37 cellular contexts compared by ENCODE assay signal in genomic region chr19:31937983-31938382, GRCh38.
"Had no signal": no experiment of that assay in that cellular context is flagged by ENCODE, and none has a peak within 500 bp of the region (broad histone marks: within the 10 kb centered on the region; RNA-seq: fewer than 3 reads in every experiment).

No MANE protein-coding gene starts in this region.

- H3K9me3 Mint-ChIP-seq: activated CD8-positive, alpha-beta T cell treated with anti-CD3 and anti-CD28 coated beads for 36 hours had no signal

- H3K36me3 ChIP-seq: ascending aorta, cardiac muscle cell had no signal

- H3K9me3 ChIP-seq: ascending aorta had no signal

- H3K4me3 Mint-ChIP-seq: activated CD4-positive, alpha-beta memory T cell treated with anti-CD3 and anti-CD28 coated beads for 36 hours; activated CD4-positive, alpha-beta T cell treated with anti-CD3 and anti-CD28 coated beads, Interleukin-2, amount 10 ng/mL, durations not matched to agents 24 days and 14 days; activated CD8-positive, alpha-beta T cell treated with anti-CD3 and anti-CD28 coated beads for 36 hours; activated naive CD4-positive, alpha-beta T cell treated with anti-CD3 and anti-CD28 coated beads, Interleukin-2, amount 10 ng/mL, durations not matched to agents 7 days and 5 days; activated naive CD4-positive, alpha-beta T cell treated with anti-CD3 and anti-CD28 coated beads, Interleukin-2, amount 50 U/mL, for 24 hours; activated naive CD8-positive, alpha-beta T cell; activated naive CD8-positive, alpha-beta T cell treated with anti-CD3 and anti-CD28 coated beads, Interleukin-2, amount 10 ng/mL, durations not matched to agents 7 days and 5 days; activated naive CD8-positive, alpha-beta T cell treated with anti-CD3 and anti-CD28 coated beads, Interleukin-2, amount 50 U/mL, for 24 hours; activated T-cell treated with anti-CD3 and anti-CD28 coated beads, Interleukin-2, amount 50 U/mL, for 4 hours; activated T-cell treated with anti-CD3 and anti-CD28 coated beads, Interleukin-2, amount 50 U/mL, for 72 hours; activated T-helper 1 cell treated with anti-CD3 and anti-CD28 coated beads, Interleukin-12 subunit alpha, Interleukin-12 subunit beta, Interleukin-2, Interleukin-4 antibody, amounts not matched to agents 30 ng/mL and 10 ng/mL and 1 ng/mL, durations not matched to agents 14 hours and 24 hours and 36 hours; activated T-helper 17 cell treated with anti-CD3 and anti-CD28 coated beads, Interleukin-2, amount 50 U/mL, for 72 hours; brain; central memory CD8-positive, alpha-beta T cell; T-helper 1 cell treated with Interleukin-12 subunit alpha and Interleukin-12 subunit beta and Interleukin-4 antibody, amounts not matched to agents 30 μg/mL and 1 μg/mL, for 36 hours; T-helper 2 cell treated with Interferon-gamma antibody and Interleukin-4, amounts not matched to agents 5 μg/mL and 100 μg/mL, for 36 hours; WTC11 had no signal

- H3K27me3 ChIP-seq: ascending aorta, cardiac muscle cell had no signal

- H3K27me3 Mint-ChIP-seq: activated CD4-positive, alpha-beta memory T cell treated with anti-CD3 and anti-CD28 coated beads for 36 hours; activated CD4-positive, alpha-beta T cell treated with anti-CD3 and anti-CD28 coated beads, Interleukin-2, amount 10 ng/mL, durations not matched to agents 24 days and 14 days; activated CD8-positive, alpha-beta T cell treated with anti-CD3 and anti-CD28 coated beads for 36 hours; activated naive CD4-positive, alpha-beta T cell treated with anti-CD3 and anti-CD28 coated beads, Interleukin-2, amount 10 ng/mL, durations not matched to agents 7 days and 5 days; activated naive CD4-positive, alpha-beta T cell treated with anti-CD3 and anti-CD28 coated beads, Interleukin-2, amount 50 U/mL, for 24 hours; activated naive CD8-positive, alpha-beta T cell treated with anti-CD3 and anti-CD28 coated beads, Interleukin-2, amount 10 ng/mL, durations not matched to agents 7 days and 5 days; central memory CD8-positive, alpha-beta T cell had no signal

- ATAC-seq: activated CD4-positive, CD25-positive, alpha-beta regulatory T cell treated with anti-CD3 and anti-CD28 coated beads, Interleukin-2, amount 50 U/mL, for 24 hours; activated CD8-positive, alpha-beta T cell treated with anti-CD3 and anti-CD28 coated beads for 36 hours; activated naive CD8-positive, alpha-beta T cell treated with anti-CD3 and anti-CD28 coated beads, Interleukin-2, amount 50 U/mL, for 24 hours; activated T-cell treated with anti-CD3 and anti-CD28 coated beads, Interleukin-2, amount 50 U/mL, for 4 hours; activated T-cell treated with anti-CD3 and anti-CD28 coated beads, Interleukin-2, amount 50 U/mL, for 72 hours; activated T-helper 17 cell treated with anti-CD3 and anti-CD28 coated beads, Interleukin-2, amount 50 U/mL, for 72 hours; WTC11 had no signal

- H3K27ac Mint-ChIP-seq: activated CD4-positive, alpha-beta memory T cell treated with anti-CD3 and anti-CD28 coated beads for 36 hours; activated CD4-positive, alpha-beta T cell treated with anti-CD3 and anti-CD28 coated beads, Interleukin-2, amount 10 ng/mL, durations not matched to agents 24 days and 14 days; activated CD8-positive, alpha-beta T cell treated with anti-CD3 and anti-CD28 coated beads for 36 hours; activated naive CD4-positive, alpha-beta T cell treated with anti-CD3 and anti-CD28 coated beads, Interleukin-2, amount 10 ng/mL, durations not matched to agents 7 days and 5 days; activated naive CD4-positive, alpha-beta T cell treated with anti-CD3 and anti-CD28 coated beads, Interleukin-2, amount 50 U/mL, for 24 hours; activated naive CD8-positive, alpha-beta T cell; activated naive CD8-positive, alpha-beta T cell treated with anti-CD3 and anti-CD28 coated beads, Interleukin-2, amount 10 ng/mL, durations not matched to agents 7 days and 5 days; activated naive CD8-positive, alpha-beta T cell treated with anti-CD3 and anti-CD28 coated beads, Interleukin-2, amount 50 U/mL, for 24 hours; activated T-cell treated with anti-CD3 and anti-CD28 coated beads, Interleukin-2, amount 50 U/mL, for 72 hours; activated T-helper 1 cell treated with anti-CD3 and anti-CD28 coated beads, Interleukin-12 subunit alpha, Interleukin-12 subunit beta, Interleukin-2, Interleukin-4 antibody, amounts not matched to agents 30 ng/mL and 10 ng/mL and 1 ng/mL, durations not matched to agents 14 hours and 24 hours and 36 hours; activated T-helper 17 cell treated with anti-CD3 and anti-CD28 coated beads, Interleukin-2, amount 50 U/mL, for 72 hours; brain; T-helper 1 cell treated with Interleukin-12 subunit alpha and Interleukin-12 subunit beta and Interleukin-4 antibody, amounts not matched to agents 30 μg/mL and 1 μg/mL, for 36 hours; T-helper 2 cell treated with Interferon-gamma antibody and Interleukin-4, amounts not matched to agents 5 μg/mL and 100 μg/mL, for 36 hours; WTC11 had no signal

- H3K27ac ChIP-seq: ascending aorta, cardiac muscle cell, VCaP had no signal

- H3K4me1 ChIP-seq: ascending aorta had no signal

- H3K4me1 Mint-ChIP-seq: activated CD4-positive, alpha-beta T cell treated with anti-CD3 and anti-CD28 coated beads, Interleukin-2, amount 10 ng/mL, durations not matched to agents 24 days and 14 days; activated naive CD4-positive, alpha-beta T cell treated with anti-CD3 and anti-CD28 coated beads, Interleukin-2, amount 10 ng/mL, durations not matched to agents 7 days and 5 days; activated naive CD4-positive, alpha-beta T cell treated with anti-CD3 and anti-CD28 coated beads, Interleukin-2, amount 50 U/mL, for 24 hours; activated naive CD8-positive, alpha-beta T cell treated with anti-CD3 and anti-CD28 coated beads, Interleukin-2, amount 10 ng/mL, durations not matched to agents 7 days and 5 days; activated naive CD8-positive, alpha-beta T cell treated with anti-CD3 and anti-CD28 coated beads, Interleukin-2, amount 50 U/mL, for 24 hours; activated T-helper 17 cell treated with anti-CD3 and anti-CD28 coated beads, Interleukin-2, amount 50 U/mL, for 72 hours; central memory CD8-positive, alpha-beta T cell had no signal

- H3K4me3 ChIP-seq: ascending aorta, cardiac muscle cell had no signal

- DNase-seq: activated CD4-positive, alpha-beta memory T cell treated with anti-CD3 and anti-CD28 coated beads for 36 hours; activated CD4-positive, alpha-beta T cell treated with anti-CD3 and anti-CD28 coated beads for 4 hours; activated CD4-positive, alpha-beta T cell treated with anti-CD3 and anti-CD28 coated beads, Interleukin-2, amount 10 ng/mL, durations not matched to agents 24 days and 14 days; activated CD4-positive, alpha-beta T cell treated with anti-CD3 and anti-CD28 coated beads, Interleukin-2, amount 50 U/mL, for 1 hour; activated CD4-positive, alpha-beta T cell treated with anti-CD3 and anti-CD28 coated beads, Interleukin-2, amount 50 U/mL, for 4 hours; activated CD4-positive, CD25-positive, alpha-beta regulatory T cell; activated CD8-positive, alpha-beta memory T cell treated with anti-CD3 and anti-CD28 coated beads, Interleukin-2, amount 50 U/mL, for 4 hours; activated CD8-positive, alpha-beta T cell treated with anti-CD3 and anti-CD28 coated beads for 36 hours; activated effector memory CD4-positive, alpha-beta T cell treated with anti-CD3 and anti-CD28 coated beads, Interleukin-2, amount 50 U/mL, for 16 hours; activated naive CD4-positive, alpha-beta T cell treated with anti-CD3 and anti-CD28 coated beads, Interleukin-2, amount 10 ng/mL, durations not matched to agents 7 days and 5 days; activated naive CD4-positive, alpha-beta T cell treated with Interleukin-2 at 50 U/mL for 16 hours; activated naive CD8-positive, alpha-beta T cell treated with anti-CD3 and anti-CD28 coated beads, Interleukin-2, amount 10 ng/mL, durations not matched to agents 7 days and 5 days; activated naive CD8-positive, alpha-beta T cell treated with anti-CD3 and anti-CD28 coated beads, Interleukin-2, amount 50 U/mL, for 24 hours; activated T-cell treated with anti-CD3 and anti-CD28 coated beads for 4 hours; activated T-cell treated with anti-CD3 and anti-CD28 coated beads, Interleukin-2, amount 50 U/mL, for 1 hour; activated T-cell treated with anti-CD3 and anti-CD28 coated beads, Interleukin-2, amount 50 U/mL, for 4 hours; activated T-cell treated with anti-CD3 and anti-CD28 coated beads, Interleukin-2, amount 50 U/mL, for 72 hours; amygdala; anterior cingulate cortex; caudate nucleus; cerebellar nuclear complex; T-helper 1 cell; T-helper 2 cell; T-helper 9 cell had no signal

- H3K36me3 Mint-ChIP-seq: activated CD4-positive, alpha-beta memory T cell treated with anti-CD3 and anti-CD28 coated beads for 36 hours; activated naive CD4-positive, alpha-beta T cell treated with anti-CD3 and anti-CD28 coated beads, Interleukin-2, amount 10 ng/mL, durations not matched to agents 7 days and 5 days; activated naive CD4-positive, alpha-beta T cell treated with anti-CD3 and anti-CD28 coated beads, Interleukin-2, amount 50 U/mL, for 24 hours; activated naive CD8-positive, alpha-beta T cell; activated naive CD8-positive, alpha-beta T cell treated with anti-CD3 and anti-CD28 coated beads, Interleukin-2, amount 10 ng/mL, durations not matched to agents 7 days and 5 days; brain; WTC11 had no signal
